11 cellular contexts compared by ENCODE assay signal in genomic region chr12:130695061-130695460, GRCh38. TPM values are rescaled to one million over a fixed set of nuclear protein-coding genes. Genes with fewer than 3 reads are reported as not detected.
"Had no signal": no experiment of that assay in that cellular context is flagged by ENCODE, and none has a peak within 500 bp of the region (broad histone marks: within the 10 kb centered on the region; RNA-seq: fewer than 3 reads in every experiment).

No MANE protein-coding gene starts in this region.

- H3K9ac ChIP-seq: GM23248 had no signal

- H3K27ac ChIP-seq: GM23248, HL-60 had no signal

- H3K9me3 ChIP-seq: HAP-1 had no signal

- H3K4me1 ChIP-seq: HAP-1 had no signal

- DNase-seq: GM23248, GOT3, H7, HFFc6 had no signal

- H3K36me3 Mint-ChIP-seq: IgD-negative memory B cell had no signal

- H3K4me3 ChIP-seq: GM23248, HAP-1, K562 had no signal

- H3K27ac Mint-ChIP-seq: HFFc6, IgD-negative memory B cell had no signal

- H3K4me3 Mint-ChIP-seq: HFFc6, IgD-negative memory B cell had no signal

- ATAC-seq: HCT116, HepG2, K562 had no signal

- H3K4me1 Mint-ChIP-seq: IgD-negative memory B cell had no signal

- H3K36me3 ChIP-seq: HAP-1 had no signal

- H2AFZ ChIP-seq: GM23248 had no signal

RNA-seq across cellular contexts. Expression of gene RIMBP2, which starts 21.0 kb away (rescaled TPM):
- total RNA-seq: GM23248, HepG2, HFFc6, HT1080, K562 had no signal
